17 cellular contexts compared by ENCODE assay signal in genomic region chr17:66317629-66318028, GRCh38. TPM values are rescaled to one million over a fixed set of nuclear protein-coding genes. Genes with fewer than 3 reads are reported as not detected.
A peak's percentile ranks its signal among the peaks of the same experiment; 100 is the strongest.
DNase-seq lines count a peak whose midpoint lies in the region; ATAC-seq lines count a peak whose summit lies in the region.
"Had no signal": no experiment of that assay in that cellular context is flagged by ENCODE, and none has a peak within 500 bp of the region (broad histone marks: within the 10 kb centered on the region; RNA-seq: fewer than 3 reads in every experiment).

No MANE protein-coding gene starts in this region.

- intact Hi-C loops in activated CD4-positive, alpha-beta T cell treated with anti-CD3 and anti-CD28 coated beads, Interleukin-2, amount 10 ng/mL, durations not matched to agents 24 days and 14 days (cut with micrococcal nuclease) = no loop called here
- intact Hi-C loops in activated T-helper 2 cell treated with anti-CD3 and anti-CD28 coated beads, Interferon-gamma antibody, Interleukin-2, Interleukin-4, amounts not matched to agents 10 μg/mL and 5 μg/mL and 100 μg/mL, durations not matched to agents 14 hours and 24 hours and 36 hours (cut with micrococcal nuclease) = no loop called here
- intact Hi-C loops in naive thymus-derived CD4-positive, alpha-beta T cell (cut with micrococcal nuclease) = no loop called here

- H3K9me3 Mint-ChIP-seq in activated CD4-positive, alpha-beta T cell treated with anti-CD3 and anti-CD28 coated beads, Interleukin-2, amount 10 ng/mL, durations not matched to agents 24 days and 14 days = peaks cover 3% of the 10 kb centered on the region
- H3K9me3 Mint-ChIP-seq in activated T-helper 2 cell treated with anti-CD3 and anti-CD28 coated beads, Interferon-gamma antibody, Interleukin-2, Interleukin-4, amounts not matched to agents 10 μg/mL and 5 μg/mL and 100 μg/mL, durations not matched to agents 14 hours and 24 hours and 36 hours = peaks cover 26% of the 10 kb centered on the region
- peaks cover 0 to 14% (median 4%) of the 10 kb centered on the region in 11 donors for H3K9me3 Mint-ChIP-seq in naive thymus-derived CD4-positive, alpha-beta T cell

- peaks cover 0 to 13% (median 0%) of the 10 kb centered on the region in 3 experiments for H3K9me3 ChIP-seq in naive thymus-derived CD4-positive, alpha-beta T cell (ENCODE audit: control insufficient read depth in 2 of 3, low read length in 3 of 3)
- H3K9me3 ChIP-seq: neutrophil had no signal

- H3K27me3 ChIP-seq in naive thymus-derived CD4-positive, alpha-beta T cell (ENCODE audit: control insufficient read depth in 2 of 2, insufficient read depth in 2 of 2, low read length in 2 of 2) = no peaks in the 10 kb centered on the region
- H3K27me3 ChIP-seq: heart left ventricle had no signal

- H3K27ac Mint-ChIP-seq in activated CD4-positive, alpha-beta T cell treated with anti-CD3 and anti-CD28 coated beads, Interleukin-2, amount 10 ng/mL, durations not matched to agents 24 days and 14 days = peak overlapping the region; percentile 67
- peak overlapping the region; percentile 86 for H3K27ac Mint-ChIP-seq in activated T-helper 2 cell treated with anti-CD3 and anti-CD28 coated beads, Interferon-gamma antibody, Interleukin-2, Interleukin-4, amounts not matched to agents 10 μg/mL and 5 μg/mL and 100 μg/mL, durations not matched to agents 14 hours and 24 hours and 36 hours
- peak overlapping the region in 6 of 9 donors; percentile 11 to 84 (median 62) for H3K27ac Mint-ChIP-seq in naive thymus-derived CD4-positive, alpha-beta T cell

- H3K27ac ChIP-seq in naive thymus-derived CD4-positive, alpha-beta T cell (ENCODE audit: low read depth, low read length) = no peak overlapping the region
- H3K27ac ChIP-seq: heart left ventricle, neutrophil had no signal

- H3K4me1 ChIP-seq in naive thymus-derived CD4-positive, alpha-beta T cell (ENCODE audit: control insufficient read depth in 2 of 2, insufficient read depth in 2 of 2, low read length in 2 of 2) = peaks cover 4 to 29% of the 10 kb centered on the region in 2 donors

- H3K4me3 Mint-ChIP-seq in activated CD4-positive, alpha-beta T cell treated with anti-CD3 and anti-CD28 coated beads, Interleukin-2, amount 10 ng/mL, durations not matched to agents 24 days and 14 days = peak overlapping the region; percentile 7
- no peak overlapping the region for H3K4me3 Mint-ChIP-seq in activated T-helper 2 cell treated with anti-CD3 and anti-CD28 coated beads, Interferon-gamma antibody, Interleukin-2, Interleukin-4, amounts not matched to agents 10 μg/mL and 5 μg/mL and 100 μg/mL, durations not matched to agents 14 hours and 24 hours and 36 hours (ENCODE audit: low read depth)
- H3K4me3 Mint-ChIP-seq in naive thymus-derived CD4-positive, alpha-beta T cell = peak overlapping the region in 5 of 10 donors; percentile 21 to 42 (median 32)

- H3K36me3 ChIP-seq in naive thymus-derived CD4-positive, alpha-beta T cell (ENCODE audit: control insufficient read depth in 2 of 3, insufficient read depth in 3 of 3, low read length in 3 of 3) = peaks cover 0 to 5% (median 0%) of the 10 kb centered on the region in 3 experiments
- H3K36me3 ChIP-seq: heart left ventricle, neutrophil had no signal

- ATAC-seq in naive thymus-derived CD4-positive, alpha-beta T cell = no peak
- ATAC-seq in HG02973 (IDR thresholded peaks at IDR 0.05; ENCODE audit: unreplicated experiment) = no peak
- ATAC-seq: heart left ventricle had no signal

- CTCF ChIA-PET in naive thymus-derived CD4-positive, alpha-beta T cell (lab: Charles Lee) = interaction anchor here (1.0 kb wide), 1 partner anchor 11 kb away, joined by 3 read pairs; no protein-coding TSS in a partner anchor

- POLR2A ChIA-PET in naive thymus-derived CD4-positive, alpha-beta T cell (lab: Charles Lee) = interaction anchor here (0.6 to 6.6 kb wide), 2 partner anchors 11 to 26 kb away, joined by 4 to 89 read pairs; no protein-coding TSS in a partner anchor

- no peak overlapping the region for H3K4me3 ChIP-seq in naive thymus-derived CD4-positive, alpha-beta T cell (ENCODE audit: low read length)
- H3K4me3 ChIP-seq: heart left ventricle had no signal

- peaks cover 39% of the 10 kb centered on the region for H3K4me1 Mint-ChIP-seq in activated CD4-positive, alpha-beta T cell treated with anti-CD3 and anti-CD28 coated beads, Interleukin-2, amount 10 ng/mL, durations not matched to agents 24 days and 14 days
- peaks cover 44% of the 10 kb centered on the region for H3K4me1 Mint-ChIP-seq in activated T-helper 2 cell treated with anti-CD3 and anti-CD28 coated beads, Interferon-gamma antibody, Interleukin-2, Interleukin-4, amounts not matched to agents 10 μg/mL and 5 μg/mL and 100 μg/mL, durations not matched to agents 14 hours and 24 hours and 36 hours (ENCODE audit: low read depth)
- H3K4me1 Mint-ChIP-seq in naive thymus-derived CD4-positive, alpha-beta T cell = peaks cover 30 to 73% (median 60%) of the 10 kb centered on the region in 7 donors

- H3K36me3 Mint-ChIP-seq in activated CD4-positive, alpha-beta T cell treated with anti-CD3 and anti-CD28 coated beads, Interleukin-2, amount 10 ng/mL, durations not matched to agents 24 days and 14 days (ENCODE audit: low read depth) = peaks cover 56% of the 10 kb centered on the region
- H3K36me3 Mint-ChIP-seq in activated T-helper 2 cell treated with anti-CD3 and anti-CD28 coated beads, Interferon-gamma antibody, Interleukin-2, Interleukin-4, amounts not matched to agents 10 μg/mL and 5 μg/mL and 100 μg/mL, durations not matched to agents 14 hours and 24 hours and 36 hours (ENCODE audit: low read depth) = peaks cover 82% of the 10 kb centered on the region
- H3K36me3 Mint-ChIP-seq in naive thymus-derived CD4-positive, alpha-beta T cell = peaks cover 6 to 47% (median 29%) of the 10 kb centered on the region in 5 donors

- no peaks in the 10 kb centered on the region for H3K27me3 Mint-ChIP-seq in activated CD4-positive, alpha-beta T cell treated with anti-CD3 and anti-CD28 coated beads, Interleukin-2, amount 10 ng/mL, durations not matched to agents 24 days and 14 days
- H3K27me3 Mint-ChIP-seq in activated T-helper 2 cell treated with anti-CD3 and anti-CD28 coated beads, Interferon-gamma antibody, Interleukin-2, Interleukin-4, amounts not matched to agents 10 μg/mL and 5 μg/mL and 100 μg/mL, durations not matched to agents 14 hours and 24 hours and 36 hours (ENCODE audit: low read depth) = no peaks in the 10 kb centered on the region
- H3K27me3 Mint-ChIP-seq in naive thymus-derived CD4-positive, alpha-beta T cell = no peaks in the 10 kb centered on the region

- no peak for DNase-seq in activated CD4-positive, alpha-beta T cell treated with anti-CD3 and anti-CD28 coated beads, Interleukin-2, amount 10 ng/mL, durations not matched to agents 24 days and 14 days
- no peak for DNase-seq in activated CD4-positive, alpha-beta T cell treated with anti-CD3 and anti-CD28 coated beads, Interleukin-2, amount 50 U/mL, for 48 hours
- DNase-seq in HCEC 1CT = peak; percentile 61
- DNase-seq in activated T-helper 2 cell treated with anti-CD3 and anti-CD28 coated beads, Interferon-gamma antibody, Interleukin-2, Interleukin-4, amounts not matched to agents 10 μg/mL and 5 μg/mL and 100 μg/mL, durations not matched to agents 14 hours and 24 hours and 36 hours (ENCODE audit: low spot score) = no peak
- no peak for DNase-seq in naive thymus-derived CD4-positive, alpha-beta T cell
- no peak for DNase-seq in DMS79 treated with DMSO at 0.1 percent for 48 hours (lab: John Stamatoyannopoulos, UW)
- DNase-seq in NCI-H510A (lab: John Stamatoyannopoulos, UW) = no peak
- DNase-seq: activated CD4-positive, alpha-beta T cell treated with anti-CD3 and anti-CD28 coated beads for 1 hour; Calu3; heart left ventricle; NCI-H1105; NCI-H2029 treated with DMSO at 0.1 percent for 48 hours; NCI-H510A treated with DMSO at 0.1 percent for 48 hours; NK-92 treated with Interleukin-12 subunit alpha and Interleukin-12 subunit beta, amount 100 ng/mL, for 24 hours; stimulated activated CD4-positive, alpha-beta T cell treated with anti-CD3 and anti-CD28 coated beads, Interleukin-12 subunit alpha, Interleukin-12 subunit beta, amount 100 ng/mL, for 4 hours had no signal

RNA-seq across cellular contexts. Expression of gene PRKCA, which starts 15.2 kb away (rescaled TPM):
- total RNA-seq in activated CD4-positive, alpha-beta T cell treated with anti-CD3 and anti-CD28 coated beads, Interleukin-2, amount 10 ng/mL, durations not matched to agents 24 days and 14 days = 164 TPM in 2 replicates
- total RNA-seq in activated T-helper 2 cell treated with anti-CD3 and anti-CD28 coated beads, Interferon-gamma antibody, Interleukin-2, Interleukin-4, amounts not matched to agents 10 μg/mL and 5 μg/mL and 100 μg/mL, durations not matched to agents 14 hours and 24 hours and 36 hours = 268 and 272 TPM in 2 replicates
- total RNA-seq in naive thymus-derived CD4-positive, alpha-beta T cell = 100 to 1,000 TPM in 4 of 5 experiments, 10 to 100 TPM in 1; 94.1 to 186 (median 154) TPM
- 1 to 10 TPM; 4.1 to 4.9 TPM for polyA plus RNA-seq in naive thymus-derived CD4-positive, alpha-beta T cell
